ENCODE assay signal across 8 cellular contexts in the genomic region with DNA sequence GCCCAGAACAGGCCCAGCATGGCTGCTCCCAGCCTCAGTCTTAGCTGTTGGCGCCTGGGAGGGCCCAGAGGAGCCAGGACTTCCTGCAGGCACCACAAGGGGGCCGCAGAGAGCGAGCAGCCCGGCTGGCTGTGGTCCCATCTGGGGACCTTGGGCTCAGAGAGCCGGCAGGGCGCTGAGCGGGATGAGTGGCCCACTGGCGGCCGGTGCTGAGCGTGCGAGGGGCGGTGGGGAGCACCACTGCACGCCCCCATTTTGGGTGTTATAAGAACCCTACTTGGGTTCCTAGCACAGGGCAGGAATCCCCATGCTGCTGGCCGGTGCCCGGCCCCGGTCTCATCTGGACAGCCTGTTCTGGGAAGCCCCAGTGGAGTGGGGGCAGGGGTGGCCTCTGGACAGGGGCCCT. TPM values are rescaled to one million over a fixed set of nuclear protein-coding genes. Genes with fewer than 3 reads are reported as not detected.
DNase-seq lines count a peak whose midpoint lies in the region; ATAC-seq, FAIRE-seq and TF ChIP-seq lines count a peak whose summit lies in the region.

No MANE protein-coding gene starts in this region.

- H3K27me3 Mint-ChIP-seq in WTC11 (ENCODE audit: low read depth) = no peaks in the 10 kb centered on the region

- no peak overlapping the region for H3K27ac ChIP-seq in DOHH2 (ENCODE audit: low read depth, low read length)
- no peak overlapping the region for H3K27ac ChIP-seq in brain microvascular endothelial cell

- H3K4me1 ChIP-seq in DOHH2 (ENCODE audit: control insufficient read depth, low read length) = no peaks in the 10 kb centered on the region

- no peaks in the 10 kb centered on the region for H3K9me2 ChIP-seq in DOHH2 (replicated peaks; ENCODE audit: control insufficient read depth, low read length)

- H3K27ac Mint-ChIP-seq in WTC11 = no peak overlapping the region

- TF ChIP-seq CTCF in DOHH2 (IDR thresholded peaks at IDR 0.05; ENCODE audit: low read depth, low read length, poor library complexity, severe bottlenecking) (peak; percentile 80), WTC11 (IDR thresholded peaks at IDR 0.05) (peak; percentile 77), brain microvascular endothelial cell (IDR thresholded peaks at IDR 0.05; ENCODE audit: low read depth, low read length, missing control alignments) (peak; percentile 91)

- no peak overlapping the region for H3K4me3 ChIP-seq in DOHH2 (ENCODE audit: low read length)
- H3K4me3 ChIP-seq in brain microvascular endothelial cell (ENCODE audit: low read depth, low read length) = no peak overlapping the region

- in situ Hi-C loops in brain microvascular endothelial cell (cut with HindIII; ENCODE audit: low pct_ligation_motif_present, low sequenced_read_pairs) = no loop called here

- peaks cover 21% of the 10 kb centered on the region for H3K36me3 Mint-ChIP-seq in WTC11

- ATAC-seq in WTC11 = peak; percentile 91
- no peak for ATAC-seq in HG03175 (IDR thresholded peaks at IDR 0.05; ENCODE audit: unreplicated experiment)

- FAIRE-seq in HTR-8/SVneo (lab: Jason Lieb, UNC) = no peak

- H3K9me3 ChIP-seq in DOHH2 (ENCODE audit: control insufficient read depth, insufficient read depth, low read length) = no peaks in the 10 kb centered on the region

- H3K9me3 Mint-ChIP-seq in WTC11 = no peaks in the 10 kb centered on the region

- H3F3A ChIP-seq in DOHH2 (ENCODE audit: control insufficient read depth, insufficient read depth) = no peaks in the 10 kb centered on the region

- CTCF ChIA-PET in WTC11 (lab: Charles Lee) = interaction anchor here (0.6 to 2.0 kb wide), 22 partner anchors 9 to 419 kb away, joined by 3 to 16 read pairs (median 4); a partner anchor contains a TSS

- H3K4me2 ChIP-seq in DOHH2 (ENCODE audit: low read length) = no peak overlapping the region

- H3K27me3 ChIP-seq in DOHH2 (ENCODE audit: control insufficient read depth, low read length) = no peaks in the 10 kb centered on the region
- no peaks in the 10 kb centered on the region for H3K27me3 ChIP-seq in brain microvascular endothelial cell (replicated peaks)

- H3K4me1 Mint-ChIP-seq in WTC11 = no peaks in the 10 kb centered on the region

- no peaks in the 10 kb centered on the region for H4K20me1 ChIP-seq in DOHH2 (ENCODE audit: control insufficient read depth, insufficient read depth, low read depth, low read length)

- DNase-seq in HTR-8/SVneo (ENCODE audit: insufficient read length, low spot score) (peak; percentile 61), WTC11 (ENCODE audit: low spot score) (peak; percentile 83), brain microvascular endothelial cell (peak; percentile 58), iris pigment epithelial cell (ENCODE audit: low read depth) (peak; percentile 54), NCI-H187 (lab: John Stamatoyannopoulos, UW) (no peak)
- peak; percentile 26 to 31 for DNase-seq in stimulated activated CD4-positive, alpha-beta T cell treated with anti-CD3 and anti-CD28 coated beads, Interleukin-15, amount 100 ng/mL, for 48 hours (ENCODE audit: low read depth in 2 of 2)

- H3K79me2 ChIP-seq in DOHH2 (ENCODE audit: control insufficient read depth, low read length) = peaks cover 14% of the 10 kb centered on the region

- H3K4me3 Mint-ChIP-seq in WTC11 = no peak overlapping the region

- POLR2A ChIA-PET in WTC11 (lab: Charles Lee) = no interaction called here

- H3K36me3 ChIP-seq in DOHH2 (ENCODE audit: control insufficient read depth, low read length) = peaks cover 42% of the 10 kb centered on the region
- H3K36me3 ChIP-seq in brain microvascular endothelial cell (replicated peaks) = peaks cover 29% of the 10 kb centered on the region

TF ChIP-seq in WTC11, 78 proteins besides CTCF, POLR2A, EP300 and RAD21:
- TF ChIP-seq, protein P1, sequence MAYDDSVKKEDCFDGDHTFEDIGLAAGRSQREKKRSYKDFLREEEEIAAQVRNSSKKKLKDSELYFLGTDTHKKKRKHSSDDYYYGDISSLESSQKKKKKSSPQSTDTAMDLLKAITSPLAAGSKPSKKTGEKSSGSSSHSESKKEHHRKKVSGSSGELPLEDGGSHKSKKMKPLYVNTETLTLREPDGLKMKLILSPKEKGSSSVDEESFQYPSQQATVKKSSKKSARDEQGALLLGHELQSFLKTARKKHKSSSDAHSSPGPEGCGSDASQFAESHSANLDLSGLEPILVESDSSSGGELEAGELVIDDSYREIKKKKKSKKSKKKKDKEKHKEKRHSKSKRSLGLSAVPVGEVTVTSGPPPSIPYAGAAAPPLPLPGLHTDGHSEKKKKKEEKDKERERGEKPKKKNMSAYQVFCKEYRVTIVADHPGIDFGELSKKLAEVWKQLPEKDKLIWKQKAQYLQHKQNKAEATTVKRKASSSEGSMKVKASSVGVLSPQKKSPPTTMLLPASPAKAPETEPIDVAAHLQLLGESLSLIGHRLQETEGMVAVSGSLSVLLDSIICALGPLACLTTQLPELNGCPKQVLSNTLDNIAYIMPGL (CRISPR knock-in tag; IDR thresholded peaks at IDR 0.05) = peak; percentile 63; the same call in 1 of the 2 replicates
- no peak for TF ChIP-seq GTF2I (CRISPR knock-in tag; conservative IDR thresholded peaks at IDR 0.05)

RNA-seq across cellular contexts. Expression of a gene that starts 25.9 kb away (rescaled TPM):
- 4.6 to 5.4 TPM (median 5.0 TPM) in 3 replicates for total RNA-seq in WTC11 (2021)

RNA-seq across cellular contexts. Expression of a gene that starts 29.1 kb away (rescaled TPM):
- total RNA-seq in WTC11 (2021) = 248 to 279 TPM (median 251 TPM) in 3 replicates

RNA-seq across cellular contexts. Expression of a gene that starts 38.0 kb away (rescaled TPM):
- total RNA-seq in WTC11 (2021) = 4.8 to 9.0 TPM (median 5.8 TPM) in 3 replicates

RNA-seq across cellular contexts. Expression of a gene that starts 42.3 kb away (rescaled TPM):
- 16.4 to 17.9 TPM (median 16.7 TPM) in 3 replicates for total RNA-seq in WTC11 (2021)

RNA-seq across cellular contexts. Expression of a gene that starts 50.4 kb away (rescaled TPM):
- 0.55 to 2.2 TPM (median 0.87 TPM) in 3 replicates for total RNA-seq in WTC11 (2021)

Comparison
In these comparisons a context has a peak if more than half of its experiments do, and no peak if none do; other contexts are left out.
1. DNase-seq: peak in HTR-8/SVneo (single experiment), WTC11 (single experiment), brain microvascular endothelial cell (single experiment), iris pigment epithelial cell (single experiment) and stimulated activated CD4-positive, alpha-beta T cell treated with anti-CD3 and anti-CD28 coated beads, Interleukin-15, amount 100 ng/mL, for 48 hours (2 of 2); none in NCI-H187 (0 of 2).
2. Peak in every context shown above with its lines, with median percentiles within 50 percentile points of each other: CTCF ChIP-seq.